Comparison of ENCODE assay signal across 14 cellular contexts in genomic region chr18:7902399-7902839, GRCh38.
A peak's percentile ranks its signal among the peaks of the same experiment; 100 is the strongest.
DNase-seq lines count a peak whose midpoint lies in the region; ATAC-seq, FAIRE-seq and TF ChIP-seq lines count a peak whose summit lies in the region.
"Had no signal": no experiment of that assay in that cellular context is flagged by ENCODE, and none has a peak within 500 bp of the region (broad histone marks: within the 10 kb centered on the region; RNA-seq: fewer than 3 reads in every experiment).

No MANE protein-coding gene starts in this region.

- FAIRE-seq in pancreas (lab: Jason Lieb, UNC): peak; percentile 95

- ATAC-seq in pancreas (peak; percentile 66 to 87 (median 80)), HG02759 (IDR thresholded peaks at IDR 0.05; ENCODE audit: unreplicated experiment) (no peak)
- ATAC-seq in activated CD4-positive, alpha-beta T cell treated with anti-CD3 and anti-CD28 coated beads for 36 hours: no peak

- H3K9ac ChIP-seq in adipocyte (ENCODE audit: low read length): peak overlapping the region; percentile 40

- POLR2A ChIA-PET in activated CD4-positive, alpha-beta T cell treated with anti-CD3 and anti-CD28 coated beads for 36 hours (lab: Charles Lee): no interaction called here

- H3K4me3 ChIP-seq in adipocyte (ENCODE audit: low read length) (peak overlapping the region; percentile 39), foreskin fibroblast (ENCODE audit: low read depth in 1 of 2, low read length in 2 of 2) (no peak overlapping the region), pancreas (no peak overlapping the region)

- no peaks in the 10 kb centered on the region for H3K27me3 Mint-ChIP-seq in activated CD4-positive, alpha-beta T cell treated with anti-CD3 and anti-CD28 coated beads for 36 hours
- H3K27me3 Mint-ChIP-seq: activated CD4-positive, alpha-beta memory T cell treated with anti-CD3 and anti-CD28 coated beads, Interleukin-2, amount 10 ng/mL, durations not matched to agents 7 days and 5 days had no signal

- peak; percentile 70 for DNase-seq in AG09319 (ENCODE audit: extremely low read depth, low read depth)
- DNase-seq in adipocyte (ENCODE audit: low read depth): no peak
- DNase-seq in foreskin fibroblast: peak; percentile 51 to 63
- peak in 3 of 6 donors; percentile 26 to 32 (median 27) for DNase-seq in pancreas
- DNase-seq in activated CD4-positive, alpha-beta T cell treated with anti-CD3 and anti-CD28 coated beads for 36 hours: no peak
- DNase-seq in SK-N-DZ (ENCODE audit: low spot score): no peak
- DNase-seq in NCI-H2107 treated with DMSO at 0.1 percent for 48 hours (lab: John Stamatoyannopoulos, UW; ENCODE audit: unreplicated experiment): no peak
- DNase-seq: activated CD4-positive, alpha-beta memory T cell treated with anti-CD3 and anti-CD28 coated beads, Interleukin-2, amount 10 ng/mL, durations not matched to agents 7 days and 5 days; BE2C; caudate nucleus; NCI-H1105 treated with DMSO at 0.1 percent for 48 hours; NCI-H526; T-helper 9 cell had no signal

- no peak overlapping the region for H3K4me3 Mint-ChIP-seq in activated CD4-positive, alpha-beta T cell treated with anti-CD3 and anti-CD28 coated beads for 36 hours
- H3K4me3 Mint-ChIP-seq: activated CD4-positive, alpha-beta memory T cell treated with anti-CD3 and anti-CD28 coated beads, Interleukin-2, amount 10 ng/mL, durations not matched to agents 7 days and 5 days had no signal

- no peaks in the 10 kb centered on the region for H3K9me3 Mint-ChIP-seq in activated CD4-positive, alpha-beta T cell treated with anti-CD3 and anti-CD28 coated beads for 36 hours (ENCODE audit: low read depth)
- H3K9me3 Mint-ChIP-seq: activated CD4-positive, alpha-beta memory T cell treated with anti-CD3 and anti-CD28 coated beads, Interleukin-2, amount 10 ng/mL, durations not matched to agents 7 days and 5 days had no signal

- intact Hi-C loops in pancreas (cut with DNase I): no loop called here
- intact Hi-C loops in activated CD4-positive, alpha-beta T cell treated with anti-CD3 and anti-CD28 coated beads for 36 hours (cut with DNase I, micrococcal nuclease): no loop called here

- no peak overlapping the region for H3K27ac Mint-ChIP-seq in activated CD4-positive, alpha-beta T cell treated with anti-CD3 and anti-CD28 coated beads for 36 hours
- H3K27ac Mint-ChIP-seq: activated CD4-positive, alpha-beta memory T cell treated with anti-CD3 and anti-CD28 coated beads, Interleukin-2, amount 10 ng/mL, durations not matched to agents 7 days and 5 days had no signal

- 78 to 84% methylated on average over 5 of the region's 5 CpGs for WGBS in pancreas, 2 donors

- H3K9me3 ChIP-seq in adipocyte (ENCODE audit: control insufficient read depth, low read length): no peaks in the 10 kb centered on the region
- no peaks in the 10 kb centered on the region for H3K9me3 ChIP-seq in pancreas
- H3K9me3 ChIP-seq: BE2C had no signal

- H3K27ac ChIP-seq in pancreas: no peak overlapping the region

- TF ChIP-seq CTCF in AG09319 (IDR thresholded peaks at IDR 0.05; ENCODE audit: low read depth, low read length) (no peak), foreskin fibroblast (IDR thresholded peaks at IDR 0.05; ENCODE audit: low read depth, low read length) (no peak), pancreas (IDR thresholded peaks at IDR 0.05) (no peak)

- H3K27me3 ChIP-seq in adipocyte (replicated peaks; ENCODE audit: control insufficient read depth, insufficient read depth, low read length) (no peaks in the 10 kb centered on the region), pancreas (no peaks in the 10 kb centered on the region)
- H3K27me3 ChIP-seq: BE2C had no signal

- H3K4me1 ChIP-seq in adipocyte (ENCODE audit: control insufficient read depth, insufficient read depth, low read length) (peaks cover 53% of the 10 kb centered on the region), pancreas (peaks cover 0 to 4% (median 0%) of the 10 kb centered on the region in 3 donors)
- H3K4me1 ChIP-seq: BE2C had no signal

- no peaks in the 10 kb centered on the region for H3K36me3 Mint-ChIP-seq in activated CD4-positive, alpha-beta T cell treated with anti-CD3 and anti-CD28 coated beads for 36 hours (ENCODE audit: low read depth)

- H3K36me3 ChIP-seq in adipocyte (ENCODE audit: control insufficient read depth, insufficient read depth, low read length, severe bottlenecking) (peaks cover 4% of the 10 kb centered on the region), pancreas (no peaks in the 10 kb centered on the region)
- H3K36me3 ChIP-seq: BE2C had no signal

- CTCF ChIA-PET in activated CD4-positive, alpha-beta T cell treated with anti-CD3 and anti-CD28 coated beads for 36 hours (lab: Charles Lee): interaction anchor here (0.8 kb wide), 1 partner anchor 115 kb away, joined by 3 read pairs; no protein-coding TSS in a partner anchor

- no peaks in the 10 kb centered on the region for H3K4me1 Mint-ChIP-seq in activated CD4-positive, alpha-beta T cell treated with anti-CD3 and anti-CD28 coated beads for 36 hours
- H3K4me1 Mint-ChIP-seq: activated CD4-positive, alpha-beta memory T cell treated with anti-CD3 and anti-CD28 coated beads, Interleukin-2, amount 10 ng/mL, durations not matched to agents 7 days and 5 days had no signal

Comparison
In these comparisons a context has a peak if more than half of its experiments do, and no peak if none do; other contexts are left out.
1. DNase-seq: peak in AG09319 (single experiment) and foreskin fibroblast (2 of 2); none in adipocyte (single experiment), activated CD4-positive, alpha-beta T cell treated with anti-CD3 and anti-CD28 coated beads for 36 hours (single experiment), SK-N-DZ (single experiment) and NCI-H2107 treated with DMSO at 0.1 percent for 48 hours (single experiment).
2. ATAC-seq: peak in pancreas (4 of 4); none in activated CD4-positive, alpha-beta T cell treated with anti-CD3 and anti-CD28 coated beads for 36 hours (single experiment) and HG02759 (single experiment).